29 cellular contexts compared by ENCODE assay signal in the genomic region with DNA sequence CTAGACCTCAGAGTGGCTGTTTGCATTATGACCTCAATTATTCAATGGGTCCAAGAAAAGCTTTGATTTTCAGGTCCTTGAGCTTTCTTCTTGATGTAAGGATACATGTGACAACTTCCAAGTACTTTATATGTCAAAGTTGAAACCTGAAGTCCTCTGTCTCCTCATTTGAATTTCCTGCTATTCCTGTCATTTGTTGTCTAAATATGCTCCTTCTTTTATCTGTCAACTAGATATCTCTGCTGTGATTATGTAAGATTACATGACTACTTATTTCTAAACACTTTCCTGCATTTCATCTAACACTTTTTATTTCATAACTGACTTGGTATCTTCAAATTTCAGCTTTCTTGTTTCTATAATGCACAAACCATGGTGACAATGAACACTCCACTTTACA.
DNase-seq lines count a peak whose midpoint lies in the region; ATAC-seq and TF ChIP-seq lines count a peak whose summit lies in the region.
"Had no signal": no experiment of that assay in that cellular context is flagged by ENCODE, and none has a peak within 500 bp of the region (broad histone marks: within the 10 kb centered on the region; RNA-seq: fewer than 3 reads in every experiment).

No MANE protein-coding gene starts in this region.

- H3K27ac ChIP-seq in neural cell (ENCODE audit: low read length) = no peak overlapping the region
- H3K27ac ChIP-seq: 22Rv1; A549; BLaER1; BLaER1 treated with 17β-estradiol and CSF1 and Interleukin-3, amounts not matched to agents 10 nM and 100 nM; C4-2B had no signal

- H3K9me3 ChIP-seq in neural cell (ENCODE audit: low read length) = no peaks in the 10 kb centered on the region
- H3K9me3 ChIP-seq: A549, BE2C, BLaER1, Caco-2 had no signal

- no peak overlapping the region for H3K4me3 Mint-ChIP-seq in naive thymus-derived CD8-positive, alpha-beta T cell
- H3K4me3 Mint-ChIP-seq: B cell; CD14-positive monocyte; CD4-positive, alpha-beta memory T cell; CD4-positive, alpha-beta T cell; CD4-positive, CD25-positive, alpha-beta regulatory T cell; CD8-positive, alpha-beta memory T cell; CD8-positive, alpha-beta T cell had no signal

- H3K36me3 ChIP-seq in neural cell (ENCODE audit: insufficient read depth, low read length) = no peaks in the 10 kb centered on the region
- H3K36me3 ChIP-seq: BE2C; BLaER1; BLaER1 treated with 17β-estradiol and CSF1 and Interleukin-3, amounts not matched to agents 10 nM and 100 nM had no signal

- H3K9me2 ChIP-seq in neural cell (ENCODE audit: insufficient read depth, low read length) = no peaks in the 10 kb centered on the region

- peak; percentile 81 for TF ChIP-seq EP300 in neural cell (conservative IDR thresholded peaks at IDR 0.05; ENCODE audit: poor library complexity, severe bottlenecking)

- H3K79me2 ChIP-seq in neural cell (replicated peaks; ENCODE audit: insufficient read depth, low read length) = no peaks in the 10 kb centered on the region

- no peak overlapping the region for H2AFZ ChIP-seq in neural cell (ENCODE audit: low read depth, low read length)

- H3K9ac ChIP-seq in neural cell (ENCODE audit: low read length) = no peak overlapping the region
- H3K9ac ChIP-seq: BLaER1; BLaER1 treated with 17β-estradiol and CSF1 and Interleukin-3, amounts not matched to agents 10 nM and 100 nM had no signal

- H3F3A ChIP-seq in neural cell (ENCODE audit: insufficient read depth, low read length, poor library complexity, severe bottlenecking) = no peaks in the 10 kb centered on the region

- peak overlapping the region in 1 of 10 donors; percentile 5 for H3K27ac Mint-ChIP-seq in naive thymus-derived CD8-positive, alpha-beta T cell
- H3K27ac Mint-ChIP-seq: B cell; CD14-positive monocyte; CD4-positive, alpha-beta memory T cell; CD4-positive, alpha-beta T cell; CD4-positive, CD25-positive, alpha-beta regulatory T cell; CD8-positive, alpha-beta memory T cell; CD8-positive, alpha-beta T cell had no signal

- POLR2A ChIA-PET in naive thymus-derived CD8-positive, alpha-beta T cell (lab: Charles Lee) = no interaction called here

- H3K4me2 ChIP-seq in neural cell (ENCODE audit: low read length) = no peak overlapping the region
- H3K4me2 ChIP-seq: A549; BLaER1; BLaER1 treated with 17β-estradiol and CSF1 and Interleukin-3, amounts not matched to agents 10 nM and 100 nM had no signal

- TF ChIP-seq RAD21 in neural cell (conservative IDR thresholded peaks at IDR 0.05) = no peak

- peaks cover 0 to 19% (median 5%) of the 10 kb centered on the region in 9 donors for H3K9me3 Mint-ChIP-seq in naive thymus-derived CD8-positive, alpha-beta T cell

- H3K27me3 Mint-ChIP-seq in naive thymus-derived CD8-positive, alpha-beta T cell = no peaks in the 10 kb centered on the region
- H3K27me3 Mint-ChIP-seq: B cell; CD4-positive, alpha-beta memory T cell; CD4-positive, alpha-beta T cell; CD4-positive, CD25-positive, alpha-beta regulatory T cell; CD8-positive, alpha-beta memory T cell had no signal

- H3K36me3 Mint-ChIP-seq in naive thymus-derived CD8-positive, alpha-beta T cell = no peaks in the 10 kb centered on the region
- H3K36me3 Mint-ChIP-seq: CD14-positive monocyte; CD4-positive, alpha-beta memory T cell; CD4-positive, CD25-positive, alpha-beta regulatory T cell; CD8-positive, alpha-beta memory T cell; CD8-positive, alpha-beta T cell had no signal

- no peaks in the 10 kb centered on the region for H3K4me1 Mint-ChIP-seq in naive thymus-derived CD8-positive, alpha-beta T cell
- H3K4me1 Mint-ChIP-seq: B cell; CD14-positive monocyte; CD4-positive, alpha-beta memory T cell; CD4-positive, CD25-positive, alpha-beta regulatory T cell; CD8-positive, alpha-beta memory T cell had no signal

- H4K20me1 ChIP-seq in neural cell (ENCODE audit: insufficient read depth) = no peaks in the 10 kb centered on the region
- H4K20me1 ChIP-seq: BLaER1; BLaER1 treated with 17β-estradiol and CSF1 and Interleukin-3, amounts not matched to agents 10 nM and 100 nM had no signal

- no peaks in the 10 kb centered on the region for H3K27me3 ChIP-seq in neural cell (ENCODE audit: insufficient read depth, low read depth, low read length)
- H3K27me3 ChIP-seq: BE2C; BLaER1; BLaER1 treated with 17β-estradiol and CSF1 and Interleukin-3, amounts not matched to agents 10 nM and 100 nM had no signal

- DNase-seq in naive thymus-derived CD8-positive, alpha-beta T cell = no peak
- DNase-seq: 8988T; ACHN; AML-193; BE2C; C1 segment of cervical spinal cord; Caco-2; Calu3; CD4-positive, alpha-beta memory T cell; CD4-positive, alpha-beta T cell; CD4-positive, CD25-positive, alpha-beta regulatory T cell; CD8-positive, alpha-beta memory T cell; CD8-positive, alpha-beta T cell; COR-L47; DMS 273 treated with DMSO at 0.1 percent for 48 hours; DMS153; DMS53; DMS79; DMS79 treated with DMSO at 0.1 percent for 48 hours; DND-41; EL had no signal

- no peak overlapping the region for H3K4me3 ChIP-seq in neural cell (ENCODE audit: low read length)
- H3K4me3 ChIP-seq: A549; BLaER1; BLaER1 treated with 17β-estradiol and CSF1 and Interleukin-3, amounts not matched to agents 10 nM and 100 nM had no signal

- no peak for ATAC-seq in naive thymus-derived CD8-positive, alpha-beta T cell
- ATAC-seq: A549; CD8-positive, alpha-beta T cell had no signal

- TF ChIP-seq CTCF in neural cell (IDR thresholded peaks at IDR 0.05; ENCODE audit: poor library complexity, severe bottlenecking) = no peak

TF ChIP-seq in neural cell, 6 proteins besides CTCF, POLR2A, EP300 and RAD21:
- TF ChIP-seq EZH2 (IDR thresholded peaks at IDR 0.05; ENCODE audit: borderline replicate concordance, insufficient read depth, low read length, poor library complexity, severe bottlenecking) = no peak
- TF ChIP-seq MXI1 (conservative IDR thresholded peaks at IDR 0.05; ENCODE audit: poor library complexity, severe bottlenecking) = no peak
- TF ChIP-seq, protein P1, sequence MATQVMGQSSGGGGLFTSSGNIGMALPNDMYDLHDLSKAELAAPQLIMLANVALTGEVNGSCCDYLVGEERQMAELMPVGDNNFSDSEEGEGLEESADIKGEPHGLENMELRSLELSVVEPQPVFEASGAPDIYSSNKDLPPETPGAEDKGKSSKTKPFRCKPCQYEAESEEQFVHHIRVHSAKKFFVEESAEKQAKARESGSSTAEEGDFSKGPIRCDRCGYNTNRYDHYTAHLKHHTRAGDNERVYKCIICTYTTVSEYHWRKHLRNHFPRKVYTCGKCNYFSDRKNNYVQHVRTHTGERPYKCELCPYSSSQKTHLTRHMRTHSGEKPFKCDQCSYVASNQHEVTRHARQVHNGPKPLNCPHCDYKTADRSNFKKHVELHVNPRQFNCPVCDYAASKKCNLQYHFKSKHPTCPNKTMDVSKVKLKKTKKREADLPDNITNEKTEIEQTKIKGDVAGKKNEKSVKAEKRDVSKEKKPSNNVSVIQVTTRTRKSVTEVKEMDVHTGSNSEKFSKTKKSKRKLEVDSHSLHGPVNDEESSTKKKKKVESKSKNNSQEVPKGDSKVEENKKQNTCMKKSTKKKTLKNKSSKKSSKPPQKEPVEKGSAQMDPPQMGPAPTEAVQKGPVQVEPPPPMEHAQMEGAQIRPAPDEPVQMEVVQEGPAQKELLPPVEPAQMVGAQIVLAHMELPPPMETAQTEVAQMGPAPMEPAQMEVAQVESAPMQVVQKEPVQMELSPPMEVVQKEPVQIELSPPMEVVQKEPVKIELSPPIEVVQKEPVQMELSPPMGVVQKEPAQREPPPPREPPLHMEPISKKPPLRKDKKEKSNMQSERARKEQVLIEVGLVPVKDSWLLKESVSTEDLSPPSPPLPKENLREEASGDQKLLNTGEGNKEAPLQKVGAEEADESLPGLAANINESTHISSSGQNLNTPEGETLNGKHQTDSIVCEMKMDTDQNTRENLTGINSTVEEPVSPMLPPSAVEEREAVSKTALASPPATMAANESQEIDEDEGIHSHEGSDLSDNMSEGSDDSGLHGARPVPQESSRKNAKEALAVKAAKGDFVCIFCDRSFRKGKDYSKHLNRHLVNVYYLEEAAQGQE (IDR thresholded peaks at IDR 0.05; ENCODE audit: borderline replicate concordance) = peak; percentile 54
- TF ChIP-seq SMC3 (conservative IDR thresholded peaks at IDR 0.05; ENCODE audit: poor library complexity) = no peak
- no peak for TF ChIP-seq TAF1 (IDR thresholded peaks at IDR 0.05; ENCODE audit: low read depth)
- TF ChIP-seq POLR2AphosphoS5 (IDR thresholded peaks at IDR 0.05) = peak; percentile 31
TF ChIP-seq in neural cell: peak in this region for 2.
